In genomic region chr1:54838565-54839180, GRCh38 we compare ENCODE assay signal across 2 cellular contexts.
TF ChIP-seq lines count a peak whose summit lies in the region.

No MANE protein-coding gene starts in this region.

TF ChIP-seq in H1, 55 proteins besides CTCF, POLR2A, EP300 and RAD21:
- TF ChIP-seq RBBP5 (IDR thresholded peaks at IDR 0.05; ENCODE audit: borderline replicate concordance, low read depth, low read length) (no peak), BCL11A (IDR thresholded peaks at IDR 0.05; ENCODE audit: low read depth in 2 of 2, low read length in 2 of 2) (no peak), KDM4A (IDR thresholded peaks at IDR 0.05; ENCODE audit: low read depth, low read length, severe bottlenecking) (no peak), NANOG (IDR thresholded peaks at IDR 0.05; ENCODE audit: insufficient read depth, low read depth, low read length, poor library complexity, severe bottlenecking) (no peak), ATF3 (IDR thresholded peaks at IDR 0.05; ENCODE audit: insufficient read depth, low read depth, low read length) (no peak), CBX8 (IDR thresholded peaks at IDR 0.05; ENCODE audit: borderline replicate concordance, low read depth, low read length) (no peak), YY1 (IDR thresholded peaks at IDR 0.05; ENCODE audit: low read depth, low read length) (no peak), RNF2 (IDR thresholded peaks at IDR 0.05; ENCODE audit: borderline replicate concordance, low read depth, low read length, missing control alignments, poor library complexity, severe bottlenecking) (no peak)

TF ChIP-seq in HepG2, 621 proteins besides CTCF, POLR2A, EP300 and RAD21:
- TF ChIP-seq GRHL1 (CRISPR knock-in tag; conservative IDR thresholded peaks at IDR 0.05) (no peak), EED (CRISPR knock-in tag; IDR thresholded peaks at IDR 0.05) (no peak), ZNF672 (CRISPR knock-in tag; IDR thresholded peaks at IDR 0.05) (no peak), FLYWCH1 (CRISPR knock-in tag; IDR thresholded peaks at IDR 0.05) (no peak), RBAK (CRISPR knock-in tag; IDR thresholded peaks at IDR 0.05) (peak; percentile 70; the same call in 1 of the 2 replicates)
